In genomic region chr11:102112654-102112926, GRCh38 we compare ENCODE assay signal across 10 cellular contexts. TPM values are rescaled to one million over a fixed set of nuclear protein-coding genes. Genes with fewer than 3 reads are reported as not detected.
DNase-seq lines count a peak whose midpoint lies in the region; ATAC-seq and TF ChIP-seq lines count a peak whose summit lies in the region.
"Had no signal": no experiment of that assay in that cellular context is flagged by ENCODE, and none has a peak within 500 bp of the region (broad histone marks: within the 10 kb centered on the region; RNA-seq: fewer than 3 reads in every experiment).

No MANE protein-coding gene starts in this region.

- H3K4me1 Mint-ChIP-seq in nephron: peaks cover 60% of the 10 kb centered on the region

- no peaks in the 10 kb centered on the region for H3K27me3 Mint-ChIP-seq in nephron (ENCODE audit: low read depth)

- H3K4me3 ChIP-seq in left ventricle myocardium inferior (peak overlapping the region; percentile 94), epithelial cell of esophagus (ENCODE audit: low read length) (peak overlapping the region; percentile 88)

- H3K36me3 Mint-ChIP-seq in nephron (ENCODE audit: low read depth): peaks cover 27% of the 10 kb centered on the region

- no peaks in the 10 kb centered on the region for H3K9me3 Mint-ChIP-seq in nephron

- peaks cover 76% of the 10 kb centered on the region for H3K4me1 ChIP-seq in left ventricle myocardium inferior

- ATAC-seq in left cardiac atrium: no peak
- ATAC-seq in GM18868 (IDR thresholded peaks at IDR 0.05; ENCODE audit: unreplicated experiment): no peak
- no peak for ATAC-seq in GM21619 (IDR thresholded peaks at IDR 0.05; ENCODE audit: unreplicated experiment)

- peaks cover 10% of the 10 kb centered on the region for H3K36me3 ChIP-seq in left ventricle myocardium inferior

- TF ChIP-seq CTCF in left ventricle myocardium inferior (IDR thresholded peaks at IDR 0.05; ENCODE audit: borderline replicate concordance): no peak
- TF ChIP-seq CTCF in epithelial cell of esophagus (IDR thresholded peaks at IDR 0.05; ENCODE audit: insufficient read depth, low read depth, low read length, missing control alignments): no peak
- no peak for TF ChIP-seq CTCF in nephron (IDR thresholded peaks at IDR 0.05; ENCODE audit: unreplicated experiment in 3 of 3)

- peak overlapping the region; percentile 100 for H3K27ac Mint-ChIP-seq in nephron

- no peaks in the 10 kb centered on the region for H3K27me3 ChIP-seq in left ventricle myocardium inferior (ENCODE audit: low read depth)

- no peak for DNase-seq in left ventricle myocardium inferior
- no peak for DNase-seq in left cardiac atrium
- no peak for DNase-seq in epithelial cell of esophagus (ENCODE audit: low read depth)
- DNase-seq in NCI-H510A (lab: John Stamatoyannopoulos, UW): no peak
- no peak for DNase-seq in KG1 (lab: John Stamatoyannopoulos, UW)
- DNase-seq: cerebellar nuclear complex, NCI-H2171 had no signal

- peak overlapping the region; percentile 96 to 98 (median 96) for H3K4me3 Mint-ChIP-seq in nephron

- no peaks in the 10 kb centered on the region for H3K9me3 ChIP-seq in left ventricle myocardium inferior (replicated peaks)

- peak overlapping the region; percentile 99 for H3K27ac ChIP-seq in left ventricle myocardium inferior (replicated peaks)

- intact Hi-C loops in left ventricle myocardium inferior (cut with micrococcal nuclease): no loop called here
- intact Hi-C loops in left cardiac atrium (cut with DNase I): loop anchor here in 1 of 2 donors (5.0 to 10.0 kb wide), 2 partner anchors 115 to 152 kb away; no protein-coding TSS in a partner anchor

RNA-seq across cellular contexts. Expression of gene YAP1, which starts 2.3 kb away (rescaled TPM):
- total RNA-seq in left ventricle myocardium inferior (67.9 TPM), left cardiac atrium (10 to 100 TPM; 59.1 to 67.5 TPM)
